ENCODE assay signal across 1 cellular context in genomic region chr11:6734616-6735015, GRCh38.
TF ChIP-seq lines count a peak whose summit lies in the region.

No MANE protein-coding gene starts in this region.

TF ChIP-seq in GM12878, 131 proteins besides CTCF, POLR2A, EP300 and RAD21:
- no peak for TF ChIP-seq GATAD2B (conservative IDR thresholded peaks at IDR 0.05; ENCODE audit: low read depth)
- peak; percentile 37 for TF ChIP-seq MEF2B (IDR thresholded peaks at IDR 0.05; ENCODE audit: partially characterized antibody, poor library complexity, severe bottlenecking)
- no peak for TF ChIP-seq USF2 (IDR thresholded peaks at IDR 0.05; ENCODE audit: borderline replicate concordance, low read depth, low read length)
